25 cellular contexts compared by ENCODE assay signal in genomic region chr3:176927985-176928931, GRCh38.
A peak's percentile ranks its signal among the peaks of the same experiment; 100 is the strongest.
DNase-seq lines count a peak whose midpoint lies in the region; ATAC-seq, FAIRE-seq and TF ChIP-seq lines count a peak whose summit lies in the region.
"Had no signal": no experiment of that assay in that cellular context is flagged by ENCODE, and none has a peak within 500 bp of the region (broad histone marks: within the 10 kb centered on the region; RNA-seq: fewer than 3 reads in every experiment).

No MANE protein-coding gene starts in this region.

- 46 to 48% methylated on average over 3 of the region's 3 CpGs for WGBS in esophagus squamous epithelium, 2 donors

- H3K27ac ChIP-seq in lower lobe of right lung (no peak overlapping the region), esophagus squamous epithelium (no peak overlapping the region)
- H3K27ac ChIP-seq: SJCRH30 had no signal

- no peaks in the 10 kb centered on the region for H3K4me1 Mint-ChIP-seq in activated naive CD4-positive, alpha-beta T cell treated with anti-CD3 and anti-CD28 coated beads, Interleukin-2, amount 10 ng/mL, durations not matched to agents 7 days and 5 days
- H3K4me1 Mint-ChIP-seq: CD14-positive monocyte; CD8-positive, alpha-beta memory T cell had no signal

- no peaks in the 10 kb centered on the region for H3K27me3 ChIP-seq in lower lobe of right lung (ENCODE audit: low read depth)
- H3K27me3 ChIP-seq in esophagus squamous epithelium: no peaks in the 10 kb centered on the region
- H3K27me3 ChIP-seq: BE2C, SJCRH30 had no signal

- H3K27ac Mint-ChIP-seq in activated naive CD4-positive, alpha-beta T cell treated with anti-CD3 and anti-CD28 coated beads, Interleukin-2, amount 10 ng/mL, durations not matched to agents 7 days and 5 days: no peak overlapping the region
- H3K27ac Mint-ChIP-seq: CD14-positive monocyte; CD8-positive, alpha-beta memory T cell had no signal

- DNase-seq in NCI-H526 (lab: John Stamatoyannopoulos, UW): peak; percentile 88 to 91
- peak; percentile 47 for DNase-seq in lower lobe of right lung
- no peak for DNase-seq in activated naive CD4-positive, alpha-beta T cell treated with anti-CD3 and anti-CD28 coated beads, Interleukin-2, amount 10 ng/mL, durations not matched to agents 7 days and 5 days
- no peak for DNase-seq in activated effector memory CD4-positive, alpha-beta T cell treated with anti-CD3 and anti-CD28 coated beads, Interleukin-2, amount 50 U/mL, for 16 hours
- DNase-seq in esophagus squamous epithelium (lab: John Stamatoyannopoulos, UW): no peak
- no peak for DNase-seq in RPMI8226
- DNase-seq: BE2C; Calu3; CD8-positive, alpha-beta memory T cell; Kasumi-1; NCI-H1105; NCI-H1436 treated with DMSO at 0.1 percent for 48 hours; NCI-H187 treated with DMSO at 0.1 percent for 48 hours; NCI-H2107; NCI-H524; NCI-H82; NK-92 treated with Interleukin-12 subunit alpha and Interleukin-12 subunit beta, amount 100 ng/mL, for 24 hours; PC-3; SJCRH30 had no signal

- peak in 1 of 2 donors; percentile 50 for ATAC-seq in lower lobe of right lung
- ATAC-seq: K562, PC-3, Right ventricle myocardium inferior had no signal

- H3K4me1 ChIP-seq in lower lobe of right lung: no peaks in the 10 kb centered on the region
- H3K4me1 ChIP-seq in esophagus squamous epithelium: no peaks in the 10 kb centered on the region
- H3K4me1 ChIP-seq: BE2C, SJCRH30 had no signal

- no peak for TF ChIP-seq CTCF in lower lobe of right lung (IDR thresholded peaks at IDR 0.05)
- TF ChIP-seq CTCF in esophagus squamous epithelium (IDR thresholded peaks at IDR 0.05): no peak

- no peak overlapping the region for H3K4me3 ChIP-seq in lower lobe of right lung
- H3K4me3 ChIP-seq in esophagus squamous epithelium: no peak overlapping the region
- H3K4me3 ChIP-seq: K562, SJCRH30 had no signal

- H3K27me3 Mint-ChIP-seq in activated naive CD4-positive, alpha-beta T cell treated with anti-CD3 and anti-CD28 coated beads, Interleukin-2, amount 10 ng/mL, durations not matched to agents 7 days and 5 days: no peaks in the 10 kb centered on the region

- no peaks in the 10 kb centered on the region for H3K9me3 Mint-ChIP-seq in activated naive CD4-positive, alpha-beta T cell treated with anti-CD3 and anti-CD28 coated beads, Interleukin-2, amount 10 ng/mL, durations not matched to agents 7 days and 5 days

- CTCF ChIA-PET in activated naive CD4-positive, alpha-beta T cell treated with anti-CD3 and anti-CD28 coated beads, Interleukin-2, amount 10 ng/mL, durations not matched to agents 7 days and 5 days (lab: Charles Lee): interaction anchor here (0.7 to 1.5 kb wide), 2 partner anchors 10 to 647 kb away, joined by 3 to 7 read pairs; no protein-coding TSS in a partner anchor

- no peaks in the 10 kb centered on the region for H3K36me3 Mint-ChIP-seq in activated naive CD4-positive, alpha-beta T cell treated with anti-CD3 and anti-CD28 coated beads, Interleukin-2, amount 10 ng/mL, durations not matched to agents 7 days and 5 days
- H3K36me3 Mint-ChIP-seq: CD14-positive monocyte; CD8-positive, alpha-beta memory T cell had no signal

- H3K4me3 Mint-ChIP-seq in activated naive CD4-positive, alpha-beta T cell treated with anti-CD3 and anti-CD28 coated beads, Interleukin-2, amount 10 ng/mL, durations not matched to agents 7 days and 5 days: no peak overlapping the region
- H3K4me3 Mint-ChIP-seq: CD14-positive monocyte; CD8-positive, alpha-beta memory T cell had no signal

- FAIRE-seq in endometrium (lab: Jason Lieb, UNC): peak; percentile 18
- FAIRE-seq: GM12892, H54, K562 had no signal

- H3K36me3 ChIP-seq in lower lobe of right lung: no peaks in the 10 kb centered on the region
- H3K36me3 ChIP-seq in esophagus squamous epithelium: no peaks in the 10 kb centered on the region
- H3K36me3 ChIP-seq: BE2C, SJCRH30 had no signal

- H3K9me3 ChIP-seq in lower lobe of right lung (no peaks in the 10 kb centered on the region), esophagus squamous epithelium (no peaks in the 10 kb centered on the region)
- H3K9me3 ChIP-seq: BE2C, SJCRH30 had no signal

- no peak for TF ChIP-seq POLR2A in esophagus squamous epithelium (IDR thresholded peaks at IDR 0.05)

- intact Hi-C loops in lower lobe of right lung (cut with DNase I) (no loop called here), esophagus squamous epithelium (cut with DNase I) (no loop called here)

Comparison
In these comparisons a context has a peak if more than half of its experiments do, and no peak if none do; other contexts are left out.
1. DNase-seq: peak in NCI-H526 (2 of 2) and lower lobe of right lung (single experiment); none in activated naive CD4-positive, alpha-beta T cell treated with anti-CD3 and anti-CD28 coated beads, Interleukin-2, amount 10 ng/mL, durations not matched to agents 7 days and 5 days (single experiment), activated effector memory CD4-positive, alpha-beta T cell treated with anti-CD3 and anti-CD28 coated beads, Interleukin-2, amount 50 U/mL, for 16 hours (single experiment), esophagus squamous epithelium (single experiment) and RPMI8226 (single experiment).